Comparison of ENCODE assay signal across 9 cellular contexts in genomic region chr6:142173980-142174379, GRCh38. TPM values are rescaled to one million over a fixed set of nuclear protein-coding genes. Genes with fewer than 3 reads are reported as not detected.
"Had no signal": no experiment of that assay in that cellular context is flagged by ENCODE, and none has a peak within 500 bp of the region (broad histone marks: within the 10 kb centered on the region; RNA-seq: fewer than 3 reads in every experiment).

No MANE protein-coding gene starts in this region.

- H3K27ac Mint-ChIP-seq: IgD-negative memory B cell had no signal

- H3K9ac ChIP-seq: KMS-11 had no signal

- H3K4me3 ChIP-seq: K562 had no signal

- H3K4me2 ChIP-seq: KMS-11 had no signal

- ATAC-seq: K562 had no signal

- H3K4me1 Mint-ChIP-seq: IgD-negative memory B cell had no signal

- H3K27ac ChIP-seq: KMS-11 had no signal

- H3K4me3 Mint-ChIP-seq: IgD-negative memory B cell had no signal

- DNase-seq: IMR-90, KBM-7, KG1 had no signal

- H3K27me3 Mint-ChIP-seq: IgD-negative memory B cell had no signal

- FAIRE-seq: HTR-8/SVneo, K562 had no signal

RNA-seq across cellular contexts. Expression of gene NMBR, which starts 27.1 kb away (rescaled TPM):
- total RNA-seq: HT-29, HT1080, IMR-90, K562 had no signal
- polyA plus RNA-seq: IgD-negative memory B cell, IMR-90, K562 had no signal

RNA-seq across cellular contexts. Expression of gene GJE1, which starts 41.3 kb away (rescaled TPM):
- total RNA-seq: HT-29, HT1080, IMR-90, K562 had no signal
- polyA plus RNA-seq: IgD-negative memory B cell, IMR-90, K562 had no signal
